2 cellular contexts compared by ENCODE assay signal in the genomic region with DNA sequence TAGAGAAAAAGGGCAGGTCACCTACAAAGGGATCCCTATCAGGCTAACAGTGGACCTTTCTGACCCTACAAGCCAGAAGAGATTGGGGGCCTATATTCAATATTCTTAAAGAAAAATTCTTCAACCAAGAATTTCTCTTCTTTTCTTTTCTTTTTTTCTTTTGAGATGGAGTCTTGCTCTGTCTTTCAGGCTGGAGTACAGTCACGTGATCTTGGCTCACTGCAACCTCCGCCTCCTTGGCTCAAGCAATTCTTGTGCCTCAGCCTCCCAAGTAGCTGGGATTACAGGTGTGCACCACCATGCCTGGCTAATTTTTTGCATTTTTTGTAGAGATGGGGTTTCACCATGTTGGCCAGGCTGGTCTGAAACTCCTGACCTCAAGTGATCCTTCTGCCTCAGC.
DNase-seq lines count a peak whose midpoint lies in the region; ATAC-seq, FAIRE-seq and TF ChIP-seq lines count a peak whose summit lies in the region.
"Not testable (repeated sequence)": the region's sequence is repeated elsewhere in the genome, so short reads cannot be mapped to it uniquely, and the experiment has no call there.

No MANE protein-coding gene starts in this region.

- intact Hi-C loops in K562 (cut with micrococcal nuclease); HepG2 (cut with micrococcal nuclease; ENCODE audit: unreplicated experiment): not testable (repeated sequence)

- not testable (repeated sequence) for ATAC-seq in K562, HepG2

- not testable (repeated sequence) for FAIRE-seq in K562 (lab: Jason Lieb, UNC); HepG2 (lab: Jason Lieb, UNC)

- not testable (repeated sequence) for H3K4me1 ChIP-seq in K562 (replicated peaks in 1 of 2; ENCODE audit: control insufficient read depth in 2 of 2, insufficient read depth in 2 of 2, low read length in 2 of 2); HepG2 (ENCODE audit: insufficient read depth, low read length)

- TF ChIP-seq EP300 in K562 (IDR thresholded peaks at IDR 0.05; ENCODE audit: low read length); HepG2 (IDR thresholded peaks at IDR 0.05; ENCODE audit: low read depth in 2 of 2, low read length in 2 of 2); HepG2 (CRISPR knock-in tag; IDR thresholded peaks at IDR 0.05; ENCODE audit: borderline replicate concordance): not testable (repeated sequence)

- TF ChIP-seq RAD21 in K562 (CRISPR knock-in tag; conservative IDR thresholded peaks at IDR 0.05 in 1 of 2, IDR thresholded peaks at IDR 0.05 in 1 of 2); HepG2 (CRISPR knock-in tag; IDR thresholded peaks at IDR 0.05): not testable (repeated sequence)

- 0% methylated on average over 2 of the region's 2 CpGs for WGBS in K562 (ENCODE audit: insufficient coverage, low coverage, missing lambda C conversion rate)
- 3% methylated on average over 2 of the region's 2 CpGs for WGBS in HepG2 (ENCODE audit: low lambda C conversion rate)

- in situ Hi-C loops in K562 (cut with MboI); HepG2 (cut with HindIII; ENCODE audit: extremely low pct_ligation_motif_present, low pct_unique_long_range_greater_than_20kb): not testable (repeated sequence)

- not testable (repeated sequence) for H3K36me3 ChIP-seq in K562 (ENCODE audit: control insufficient read depth, insufficient read depth, low read length); HepG2 (replicated peaks in 1 of 2; ENCODE audit: control insufficient read depth in 1 of 2, insufficient read depth in 2 of 2, low read length in 2 of 2)

- POLR2A ChIA-PET in K562 (lab: Yijun Ruan, JAX); HepG2 (lab: Yijun Ruan, JAX): not testable (repeated sequence)

- DNase-seq in K562 (ENCODE audit: extremely low read depth in 1 of 4, low spot score in 3 of 4); HepG2 (ENCODE audit: low spot score): not testable (repeated sequence)

- H2AFZ ChIP-seq in K562 (ENCODE audit: low read depth, low read length); HepG2 (ENCODE audit: low read length): not testable (repeated sequence)

- not testable (repeated sequence) for H3K9me1 ChIP-seq in K562 (ENCODE audit: control insufficient read depth, insufficient read depth, low read length)

- not testable (repeated sequence) for BruUV-seq in K562 (replicated peaks; lab: Mats Ljungman, UMichigan); HepG2 (replicated peaks; lab: Mats Ljungman, UMichigan)

- not testable (repeated sequence) for TF ChIP-seq CTCF in K562 (IDR thresholded peaks at IDR 0.05 in 2 of 3, conservative IDR thresholded peaks at IDR 0.05 in 1 of 3; ENCODE audit: insufficient read depth in 2 of 3, low read depth in 1 of 3, low read length in 3 of 3); HepG2 (CRISPR knock-in tag; IDR thresholded peaks at IDR 0.05)

- not testable (repeated sequence) for H3K9me3 ChIP-seq in K562 (replicated peaks; ENCODE audit: control insufficient read depth, insufficient read depth, low read depth, low read length)
- H3K9me3 ChIP-seq in HepG2 (ENCODE audit: low read length), result peaks cover 52% of the 10 kb centered on the region

- H3K9ac ChIP-seq in K562 (ENCODE audit: insufficient read depth in 1 of 2, low read depth in 2 of 2, low read length in 2 of 2); HepG2 (ENCODE audit: insufficient read depth, low read depth, low read length): not testable (repeated sequence)

- H4K20me1 ChIP-seq in K562 (replicated peaks; ENCODE audit: control insufficient read depth, insufficient read depth, low read length); HepG2 (ENCODE audit: insufficient read depth, low read length): not testable (repeated sequence)

- not testable (repeated sequence) for TF ChIP-seq POLR2A in K562 (conservative IDR thresholded peaks at IDR 0.05); HepG2 (IDR thresholded peaks at IDR 0.05; ENCODE audit: insufficient read depth in 1 of 2, low read depth in 2 of 2, low read length in 2 of 2)

- not testable (repeated sequence) for H3K27ac ChIP-seq in K562 (ENCODE audit: extremely low read depth, low read depth, low read length); HepG2 (ENCODE audit: extremely low read length, insufficient read depth, low read length)

- H3K4me3 ChIP-seq in K562; HepG2 (replicated peaks in 1 of 3; ENCODE audit: insufficient read depth in 1 of 3, low read depth in 2 of 3, low read length in 3 of 3): not testable (repeated sequence)

- H3K4me2 ChIP-seq in K562 (ENCODE audit: insufficient read depth, low read length); HepG2 (ENCODE audit: low read depth, low read length): not testable (repeated sequence)

- not testable (repeated sequence) for H3K79me2 ChIP-seq in K562 (ENCODE audit: control insufficient read depth, insufficient read depth, low read length); HepG2 (ENCODE audit: insufficient read depth, low read length)

- not testable (repeated sequence) for H3K27me3 ChIP-seq in K562 (ENCODE audit: control insufficient read depth in 2 of 2, insufficient read depth in 2 of 2, low read length in 2 of 2); HepG2 (ENCODE audit: control insufficient read depth in 1 of 2, insufficient read depth in 2 of 2, low read length in 2 of 2)

- CTCF ChIA-PET in K562 (lab: Yijun Ruan, JAX; ENCODE audit: low intra/inter-chr PET ratio); HepG2 (lab: Yijun Ruan, JAX; ENCODE audit: low intra/inter-chr PET ratio, low total read pairs): not testable (repeated sequence)

TF ChIP-seq in K562, 482 proteins besides CTCF, POLR2A, EP300 and RAD21:
- TF ChIP-seq, protein P1, sequence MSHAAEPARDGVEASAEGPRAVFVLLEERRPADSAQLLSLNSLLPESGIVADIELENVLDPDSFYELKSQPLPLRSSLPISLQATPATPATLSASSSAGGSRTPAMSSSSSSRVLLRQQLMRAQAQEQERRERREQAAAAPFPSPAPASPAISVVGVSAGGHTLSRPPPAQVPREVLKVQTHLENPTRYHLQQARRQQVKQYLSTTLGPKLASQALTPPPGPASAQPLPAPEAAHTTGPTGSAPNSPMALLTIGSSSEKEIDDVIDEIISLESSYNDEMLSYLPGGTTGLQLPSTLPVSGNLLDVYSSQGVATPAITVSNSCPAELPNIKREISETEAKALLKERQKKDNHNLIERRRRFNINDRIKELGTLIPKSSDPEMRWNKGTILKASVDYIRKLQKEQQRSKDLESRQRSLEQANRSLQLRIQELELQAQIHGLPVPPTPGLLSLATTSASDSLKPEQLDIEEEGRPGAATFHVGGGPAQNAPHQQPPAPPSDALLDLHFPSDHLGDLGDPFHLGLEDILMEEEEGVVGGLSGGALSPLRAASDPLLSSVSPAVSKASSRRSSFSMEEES (CRISPR knock-in tag; IDR thresholded peaks at IDR 0.05), result peak; percentile 65
TF ChIP-seq in K562: peak in this region for 1; not testable (repeated sequence) for 481.

TF ChIP-seq in HepG2, 621 proteins besides CTCF, POLR2A, EP300 and RAD21:
- peak; percentile 66; the same call in 1 of the 2 replicates for TF ChIP-seq RAD51 (IDR thresholded peaks at IDR 0.05; ENCODE audit: borderline replicate concordance)
